Comparison of ENCODE assay signal across 9 cellular contexts in genomic region chr21:37219766-37220432, GRCh38. TPM values are rescaled to one million over a fixed set of nuclear protein-coding genes. Genes with fewer than 3 reads are reported as not detected.
A peak's percentile ranks its signal among the peaks of the same experiment; 100 is the strongest.
DNase-seq lines count a peak whose midpoint lies in the region; ATAC-seq and TF ChIP-seq lines count a peak whose summit lies in the region.
"Had no signal": no experiment of that assay in that cellular context is flagged by ENCODE, and none has a peak within 500 bp of the region (broad histone marks: within the 10 kb centered on the region; RNA-seq: fewer than 3 reads in every experiment).

No MANE protein-coding gene starts in this region.

- H3K27ac ChIP-seq in heart left ventricle (peak overlapping the region in 11 of 12 donors; percentile 73 to 94 (median 88)), WERI-Rb-1 (peak overlapping the region; percentile 81)

- peaks cover 0 to 22% (median 15%) of the 10 kb centered on the region in 9 donors for H3K36me3 ChIP-seq in heart left ventricle
- peaks cover 22% of the 10 kb centered on the region for H3K36me3 ChIP-seq in WERI-Rb-1

- H3K27me3 ChIP-seq in heart left ventricle = no peaks in the 10 kb centered on the region
- no peaks in the 10 kb centered on the region for H3K27me3 ChIP-seq in WERI-Rb-1 (ENCODE audit: insufficient read depth, low read depth, severe bottlenecking)
- H3K27me3 ChIP-seq: adrenal gland had no signal

- no peaks in the 10 kb centered on the region for H3K9me3 ChIP-seq in heart left ventricle
- H3K9me3 ChIP-seq in WERI-Rb-1 (ENCODE audit: severe bottlenecking) = no peaks in the 10 kb centered on the region
- H3K9me3 ChIP-seq: adrenal gland had no signal

- WGBS in heart left ventricle, 4 donors = 43 to 66% (median 55%) methylated on average over 13 of the region's 13 CpGs

- intact Hi-C loops in heart left ventricle (cut with DNase I) (loop anchor here in 8 of 10 donors (2.0 to 10.0 kb wide), 8 partner anchors 37 to 365 kb away; partner anchors contain the start of genes DYRK1A (in 4 of the 8) and VPS26C (in 3 of the 8)), cardiac septum (cut with DNase I) (loop anchor here (2.0 kb wide), 1 partner anchor 147 kb away; the partner anchor contains the start of gene DYRK1A), posterior cingulate gyrus (cut with DNase I) (loop anchor here (2.0 to 5.0 kb wide), 3 partner anchors 47 to 342 kb away; partner anchors contain the start of genes DYRK1A and VPS26C)

- no peak for ATAC-seq in heart left ventricle

- H3K4me3 ChIP-seq in heart left ventricle = peak overlapping the region; percentile 38 to 84 (median 70)
- H3K4me3 ChIP-seq in WERI-Rb-1 (ENCODE audit: low read depth, low read length) = peak overlapping the region; percentile 56

- TF ChIP-seq CTCF in heart left ventricle (IDR thresholded peaks at IDR 0.05) = no peak
- TF ChIP-seq CTCF in WERI-Rb-1 (IDR thresholded peaks at IDR 0.05; ENCODE audit: low read depth, low read length) = no peak

- DNase-seq in heart left ventricle (no peak), cardiac septum (ENCODE audit: low spot score) (no peak), WERI-Rb-1 (no peak), fibroblast of peridontal ligament (ENCODE audit: extremely low read depth) (peak; percentile 30), posterior cingulate gyrus (no peak), globus pallidus (ENCODE audit: low spot score) (no peak)
- DNase-seq in stimulated activated CD4-positive, alpha-beta T cell treated with anti-CD3 and anti-CD28 coated beads, Interleukin-4, amount 100 ng/mL, for 4 hours = peak; percentile 12 to 30
- DNase-seq in activated CD4-positive, CD25-positive, alpha-beta regulatory T cell (lab: John Stamatoyannopoulos, UW) = no peak

- no peak for TF ChIP-seq POLR2A in heart left ventricle (IDR thresholded peaks at IDR 0.05)

- H3K4me1 ChIP-seq in heart left ventricle = peaks cover 0 to 18% (median 10%) of the 10 kb centered on the region in 12 donors

RNA-seq across cellular contexts. Expression of gene VPS26C, which starts 47.2 kb away (rescaled TPM):
- total RNA-seq in heart left ventricle (10 to 100 TPM; 42.1 to 88.6 (median 53.5) TPM), cardiac septum (44.2 TPM)
- polyA plus RNA-seq in heart left ventricle = 10 to 100 TPM; 18.1 to 56.7 TPM

Comparison
In these comparisons a context has a peak if more than half of its experiments do, and no peak if none do; other contexts are left out.
1. DNase-seq: peak in fibroblast of peridontal ligament (single experiment) and stimulated activated CD4-positive, alpha-beta T cell treated with anti-CD3 and anti-CD28 coated beads, Interleukin-4, amount 100 ng/mL, for 4 hours (2 of 2); none in heart left ventricle (0 of 5), cardiac septum (single experiment), WERI-Rb-1 (single experiment), activated CD4-positive, CD25-positive, alpha-beta regulatory T cell (0 of 4), posterior cingulate gyrus (0 of 10) and globus pallidus (single experiment).